10 cellular contexts compared by ENCODE assay signal in the genomic region with DNA sequence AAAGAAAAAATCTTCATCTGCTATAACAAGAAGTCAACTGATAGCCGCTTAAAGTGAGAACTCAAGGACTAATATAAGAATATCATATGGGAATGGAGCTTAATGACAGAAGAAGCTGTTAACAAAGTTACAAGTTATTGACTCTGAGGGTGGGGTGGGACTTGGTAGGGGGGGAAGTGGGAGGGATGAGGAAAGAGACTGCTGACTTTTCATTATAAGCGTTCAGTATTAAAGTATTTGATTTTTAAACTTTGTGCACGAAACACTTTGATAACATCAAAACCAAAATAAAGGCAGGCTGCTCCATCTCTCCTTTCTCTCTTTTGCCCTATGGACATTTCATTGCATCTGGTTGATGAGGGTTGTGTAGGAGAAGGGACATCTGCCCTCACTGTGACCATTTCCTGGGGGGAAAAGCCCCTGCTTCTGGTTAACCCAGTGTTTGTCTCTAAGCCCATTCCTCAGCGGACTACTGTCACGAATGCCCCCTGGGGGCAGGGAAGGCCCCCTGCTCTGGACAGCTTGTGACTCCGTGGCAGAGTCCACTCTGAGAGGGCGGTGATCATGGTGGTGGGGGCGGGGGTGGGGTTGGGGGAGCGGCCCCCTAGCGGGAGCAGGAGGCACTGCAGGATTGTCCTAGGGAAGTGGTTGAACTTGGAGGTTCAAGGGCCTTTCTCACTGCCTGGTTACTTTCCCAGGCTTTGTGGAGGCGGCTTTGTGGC. TPM values are rescaled to one million over a fixed set of nuclear protein-coding genes. Genes with fewer than 3 reads are reported as not detected.
DNase-seq lines count a peak whose midpoint lies in the region; ATAC-seq, FAIRE-seq and TF ChIP-seq lines count a peak whose summit lies in the region.
"Had no signal": no experiment of that assay in that cellular context is flagged by ENCODE, and none has a peak within 500 bp of the region (broad histone marks: within the 10 kb centered on the region; RNA-seq: fewer than 3 reads in every experiment).

No MANE protein-coding gene starts in this region.

- 28% methylated on average over 6 of the region's 11 CpGs for WGBS in HepG2 (ENCODE audit: low lambda C conversion rate)

- H3K9me3 ChIP-seq in HepG2 (ENCODE audit: low read length): no peaks in the 10 kb centered on the region

- no peak for TF ChIP-seq EP300 in HepG2 (IDR thresholded peaks at IDR 0.05; ENCODE audit: low read depth in 2 of 2, low read length in 2 of 2)
- no peak for TF ChIP-seq EP300 in HepG2 (CRISPR knock-in tag; IDR thresholded peaks at IDR 0.05; ENCODE audit: borderline replicate concordance)

- BruUV-seq in Calu3 (replicated peaks; lab: Mats Ljungman, UMichigan): no TSS peak
- BruUV-seq in HepG2 (replicated peaks; lab: Mats Ljungman, UMichigan): no TSS peak

- H3K9me2 ChIP-seq in GM23338 (ENCODE audit: insufficient read depth): no peaks in the 10 kb centered on the region

- CTCF ChIA-PET in Calu3 (lab: Charles Lee): interaction anchor here (0.6 kb wide), 2 partner anchors 54 to 327 kb away, joined by 3 read pairs; no protein-coding TSS in a partner anchor
- CTCF ChIA-PET in WTC11 (lab: Charles Lee): interaction anchor here (0.6 to 3.5 kb wide), 30 partner anchors 9 to 1255 kb away, joined by 3 to 49 read pairs (median 6); a partner anchor contains a TSS
- CTCF ChIA-PET in HepG2 (lab: Yijun Ruan, JAX; ENCODE audit: low intra/inter-chr PET ratio, low total read pairs): no interaction called here

- TF ChIP-seq RAD21 in HepG2 (CRISPR knock-in tag; IDR thresholded peaks at IDR 0.05): no peak

- POLR2A ChIA-PET in WTC11 (lab: Charles Lee) (no interaction called here), HepG2 (lab: Yijun Ruan, JAX) (no interaction called here)

- no peak overlapping the region for H3K27ac ChIP-seq in GM23338 (ENCODE audit: low read depth)
- H3K27ac ChIP-seq in HepG2 (ENCODE audit: extremely low read length, insufficient read depth, low read length): no peak overlapping the region

- H3K4me1 Mint-ChIP-seq in Calu3 (ENCODE audit: low read depth, unreplicated experiment) (no peaks in the 10 kb centered on the region), GM23338 (peaks cover 12% of the 10 kb centered on the region), WTC11 (peaks cover 22% of the 10 kb centered on the region)
- H3K4me1 Mint-ChIP-seq: stimulated activated effector memory CD8-positive, alpha-beta T cell treated with anti-CD3 and anti-CD28 coated beads, Interleukin-12 subunit alpha, Interleukin-12 subunit beta, amount 100 ng/mL, for 72 hours had no signal

- intact Hi-C loops in Calu3 (cut with micrococcal nuclease; ENCODE audit: unreplicated experiment): no loop called here
- intact Hi-C loops in HepG2 (cut with micrococcal nuclease; ENCODE audit: unreplicated experiment): no loop called here

- H3K27me3 ChIP-seq in GM23338 (ENCODE audit: insufficient read depth) (no peaks in the 10 kb centered on the region), HepG2 (ENCODE audit: control insufficient read depth in 1 of 2, insufficient read depth in 2 of 2, low read length in 2 of 2) (peaks cover 5 to 29% of the 10 kb centered on the region in 2 experiments; a peak in 4 of 5 replicates)

- H3K4me3 ChIP-seq in GM23338 (peak overlapping the region; percentile 46; the same call in 1 of the 2 replicates), HepG2 (replicated peaks in 1 of 3; ENCODE audit: insufficient read depth in 1 of 3, low read depth in 2 of 3, low read length in 3 of 3) (peak overlapping the region in 2 of 3 experiments; percentile 28 to 42; a peak in 2 of 6 replicates)

- no peak for FAIRE-seq in HepG2 (lab: Jason Lieb, UNC)

- ATAC-seq in GM23338: peak; percentile 63
- peak; percentile 40 for ATAC-seq in WTC11
- ATAC-seq in HepG2: peak; percentile 68
- no peak for ATAC-seq in HG02852 (IDR thresholded peaks at IDR 0.05; ENCODE audit: unreplicated experiment)

- DNase-seq in Calu3 (no peak), GM23338 (ENCODE audit: low spot score) (peak; percentile 70), WTC11 (ENCODE audit: low spot score) (peak; percentile 31), HepG2 (ENCODE audit: low spot score) (peak; percentile 16), putamen (ENCODE audit: low spot score) (no peak), NCI-H2107 (lab: John Stamatoyannopoulos, UW) (no peak)
- DNase-seq in activated CD4-positive, CD25-positive, alpha-beta regulatory T cell (lab: John Stamatoyannopoulos, UW): no peak

- 0 out of 2 replicates have a peak, but pooled peaks cover 6% of the 10 kb centered on the region for H3F3A ChIP-seq in GM23338 (replicated peaks; ENCODE audit: low read depth)

- H3K79me2 ChIP-seq in GM23338 (replicated peaks; ENCODE audit: insufficient read depth) (no peaks in the 10 kb centered on the region), HepG2 (ENCODE audit: insufficient read depth, low read length) (no peaks in the 10 kb centered on the region)

- no peak overlapping the region for H3K27ac Mint-ChIP-seq in Calu3 (ENCODE audit: unreplicated experiment)
- no peak overlapping the region for H3K27ac Mint-ChIP-seq in GM23338
- no peak overlapping the region for H3K27ac Mint-ChIP-seq in WTC11
- H3K27ac Mint-ChIP-seq: stimulated activated effector memory CD8-positive, alpha-beta T cell treated with anti-CD3 and anti-CD28 coated beads, Interleukin-12 subunit alpha, Interleukin-12 subunit beta, amount 100 ng/mL, for 72 hours had no signal

- peak overlapping the region; percentile 0; the same call in 1 of the 2 replicates for H3K9ac ChIP-seq in HepG2 (ENCODE audit: insufficient read depth, low read depth, low read length)

- no peaks in the 10 kb centered on the region for H3K27me3 Mint-ChIP-seq in Calu3 (ENCODE audit: unreplicated experiment)
- H3K27me3 Mint-ChIP-seq in GM23338 (ENCODE audit: insufficient read depth, low read depth, poor library complexity): peaks cover 3% of the 10 kb centered on the region
- H3K27me3 Mint-ChIP-seq in WTC11 (ENCODE audit: low read depth): no peaks in the 10 kb centered on the region

- peak; percentile 68 for TF ChIP-seq CTCF in Calu3 (IDR thresholded peaks at IDR 0.05; ENCODE audit: unreplicated experiment)
- peak; percentile 47 to 53; a peak in 3 of 4 replicates for TF ChIP-seq CTCF in GM23338 (conservative IDR thresholded peaks at IDR 0.05; ENCODE audit: low read depth in 2 of 2)
- TF ChIP-seq CTCF in WTC11 (IDR thresholded peaks at IDR 0.05): peak; percentile 92
- peak; percentile 40 for TF ChIP-seq CTCF in HepG2 (CRISPR knock-in tag; IDR thresholded peaks at IDR 0.05)

- in situ Hi-C loops in HepG2 (cut with HindIII; ENCODE audit: extremely low pct_ligation_motif_present, low pct_unique_long_range_greater_than_20kb): no loop called here

- H2AFZ ChIP-seq in GM23338 (peak overlapping the region; percentile 90), HepG2 (ENCODE audit: low read length) (no peak overlapping the region)

- H3K4me1 ChIP-seq in GM23338 (ENCODE audit: insufficient read depth) (peaks cover 13% of the 10 kb centered on the region), HepG2 (ENCODE audit: insufficient read depth, low read length) (peaks cover 34% of the 10 kb centered on the region)

- H4K20me1 ChIP-seq in GM23338 (replicated peaks; ENCODE audit: insufficient read depth) (no peaks in the 10 kb centered on the region), HepG2 (ENCODE audit: insufficient read depth, low read length) (no peaks in the 10 kb centered on the region)

- H3K36me3 Mint-ChIP-seq in Calu3 (ENCODE audit: insufficient read depth, unreplicated experiment) (peaks cover 1% of the 10 kb centered on the region), GM23338 (ENCODE audit: low read depth) (no peaks in the 10 kb centered on the region), WTC11 (no peaks in the 10 kb centered on the region)
- H3K36me3 Mint-ChIP-seq: stimulated activated effector memory CD8-positive, alpha-beta T cell treated with anti-CD3 and anti-CD28 coated beads, Interleukin-12 subunit alpha, Interleukin-12 subunit beta, amount 100 ng/mL, for 72 hours had no signal

- H3K4me3 Mint-ChIP-seq in Calu3 (ENCODE audit: low read depth, unreplicated experiment): no peak overlapping the region
- no peak overlapping the region for H3K4me3 Mint-ChIP-seq in GM23338
- no peak overlapping the region; the same call in 1 of the 2 replicates for H3K4me3 Mint-ChIP-seq in WTC11
- H3K4me3 Mint-ChIP-seq: stimulated activated effector memory CD8-positive, alpha-beta T cell treated with anti-CD3 and anti-CD28 coated beads, Interleukin-12 subunit alpha, Interleukin-12 subunit beta, amount 100 ng/mL, for 72 hours had no signal

- H3K9me3 Mint-ChIP-seq in Calu3 (ENCODE audit: low read depth, unreplicated experiment) (no peaks in the 10 kb centered on the region), GM23338 (no peaks in the 10 kb centered on the region), WTC11 (no peaks in the 10 kb centered on the region)
- H3K9me3 Mint-ChIP-seq: stimulated activated effector memory CD8-positive, alpha-beta T cell treated with anti-CD3 and anti-CD28 coated beads, Interleukin-12 subunit alpha, Interleukin-12 subunit beta, amount 100 ng/mL, for 72 hours had no signal

- H3K4me2 ChIP-seq in GM23338: peak overlapping the region; percentile 71
- peak overlapping the region; percentile 73 for H3K4me2 ChIP-seq in HepG2 (ENCODE audit: low read depth, low read length)

- no peak for TF ChIP-seq POLR2A in HepG2 (IDR thresholded peaks at IDR 0.05; ENCODE audit: insufficient read depth in 1 of 2, low read depth in 2 of 2, low read length in 2 of 2)

- no peaks in the 10 kb centered on the region for H3K36me3 ChIP-seq in GM23338 (ENCODE audit: insufficient read depth)
- H3K36me3 ChIP-seq in HepG2 (replicated peaks in 1 of 2; ENCODE audit: control insufficient read depth in 1 of 2, insufficient read depth in 2 of 2, low read length in 2 of 2): no peaks in the 10 kb centered on the region

RNA-seq across cellular contexts. Expression of a gene that starts 17.4 kb away (rescaled TPM):
- not detected in 2 replicates for total RNA-seq in Calu3 (2022)
- 1.7 and 2.4 TPM in 2 replicates for total RNA-seq in GM23338 (2014; rRNA removed; shearing (Covaris generic))
- 2.3 TPM in 2 replicates for polyA plus RNA-seq in GM23338 (2016; fragmentation: Nextera tagmentation; extraction: Ambion mirVana)
- total RNA-seq in WTC11 (2021): 1.6 to 2.1 TPM (median 1.7 TPM) in 3 replicates
- total RNA-seq in HepG2 (2016; rRNA removed; fragmentation: Illumina TruSeq; extraction: Trizol): not detected in 2 replicates
- total RNA-seq in HepG2 (2016; cell fraction: cytosol; rRNA removed; fragmentation: Illumina TruSeq; extraction: Trizol; ENCODE audit: low read depth): not detected in 2 replicates
- total RNA-seq in HepG2 (2016; cell fraction: insoluble cytoplasmic fraction; rRNA removed; fragmentation: Illumina TruSeq; extraction: Trizol): not detected in 2 replicates
- total RNA-seq in HepG2 (2016; cell fraction: membrane; rRNA removed; fragmentation: Illumina TruSeq; extraction: Trizol): not detected in 2 replicates
- not detected in 2 replicates for total RNA-seq in HepG2 (2016; cell fraction: nucleus; rRNA removed; fragmentation: Illumina TruSeq; extraction: Trizol)
- 0.04 and 0.08 TPM in 2 replicates for polyA plus RNA-seq in HepG2 (2011; rRNA removed)
- polyA plus RNA-seq in HepG2 (2011; cell fraction: cytosol; rRNA removed): 0.04 and 0.05 TPM in 2 replicates
- 0.13 TPM in 1 of 2 replicates, not detected in the other for polyA plus RNA-seq in HepG2 (2011; cell fraction: nucleus; rRNA removed)
- polyA plus RNA-seq in HepG2 (2012): 0.24 and 0.27 TPM in 2 replicates
- not detected in 2 replicates for polyA plus RNA-seq in HepG2 (2016; cell fraction: cytosol; fragmentation: Illumina TruSeq; extraction: Trizol; ENCODE audit: low read depth)
- polyA plus RNA-seq in HepG2 (2016; cell fraction: insoluble cytoplasmic fraction; fragmentation: Illumina TruSeq; extraction: Trizol; ENCODE audit: low read depth): not detected in 2 replicates
- polyA plus RNA-seq in HepG2 (2016; cell fraction: membrane; fragmentation: Illumina TruSeq; extraction: Trizol; ENCODE audit: low read depth): not detected in 2 replicates
- polyA plus RNA-seq in HepG2 (2016; cell fraction: nucleus; fragmentation: Illumina TruSeq; extraction: Trizol; ENCODE audit: insufficient read depth, low read depth): not detected in 2 replicates
- polyA minus RNA-seq in HepG2 (2011; rRNA and poly(A)+ RNA removed; ENCODE audit: low replicate concordance): not detected in 2 replicates
- polyA minus RNA-seq in HepG2 (2011; cell fraction: cytosol; rRNA and poly(A)+ RNA removed): not detected in 2 replicates
- polyA minus RNA-seq in HepG2 (2011; cell fraction: nucleus; rRNA and poly(A)+ RNA removed): not detected in 2 replicates
- total RNA-seq: glomerular endothelial cell had no signal

RNA-seq across cellular contexts. Expression of a gene that starts 38.0 kb away (rescaled TPM):
- total RNA-seq in Calu3 (2022): not detected in 2 replicates
- not detected in 2 replicates for total RNA-seq in GM23338 (2014; rRNA removed; shearing (Covaris generic))
- not detected in 2 replicates for polyA plus RNA-seq in GM23338 (2016; fragmentation: Nextera tagmentation; extraction: Ambion mirVana)
- total RNA-seq in WTC11 (2021): not detected in 3 replicates
- total RNA-seq in HepG2 (2016; rRNA removed; fragmentation: Illumina TruSeq; extraction: Trizol): not detected in 2 replicates
- total RNA-seq in HepG2 (2016; cell fraction: cytosol; rRNA removed; fragmentation: Illumina TruSeq; extraction: Trizol; ENCODE audit: low read depth): not detected in 2 replicates
- total RNA-seq in HepG2 (2016; cell fraction: insoluble cytoplasmic fraction; rRNA removed; fragmentation: Illumina TruSeq; extraction: Trizol): not detected in 2 replicates
- total RNA-seq in HepG2 (2016; cell fraction: membrane; rRNA removed; fragmentation: Illumina TruSeq; extraction: Trizol): not detected in 2 replicates
- total RNA-seq in HepG2 (2016; cell fraction: nucleus; rRNA removed; fragmentation: Illumina TruSeq; extraction: Trizol): not detected in 2 replicates
- polyA plus RNA-seq in HepG2 (2011; rRNA removed): not detected in 2 replicates
- polyA plus RNA-seq in HepG2 (2011; cell fraction: cytosol; rRNA removed): not detected in 2 replicates
- not detected in 2 replicates for polyA plus RNA-seq in HepG2 (2011; cell fraction: nucleus; rRNA removed)
- not detected in 2 replicates for polyA plus RNA-seq in HepG2 (2012)
- not detected in 2 replicates for polyA plus RNA-seq in HepG2 (2016; cell fraction: cytosol; fragmentation: Illumina TruSeq; extraction: Trizol; ENCODE audit: low read depth)
- not detected in 2 replicates for polyA plus RNA-seq in HepG2 (2016; cell fraction: insoluble cytoplasmic fraction; fragmentation: Illumina TruSeq; extraction: Trizol; ENCODE audit: low read depth)
- not detected in 2 replicates for polyA plus RNA-seq in HepG2 (2016; cell fraction: membrane; fragmentation: Illumina TruSeq; extraction: Trizol; ENCODE audit: low read depth)
- polyA plus RNA-seq in HepG2 (2016; cell fraction: nucleus; fragmentation: Illumina TruSeq; extraction: Trizol; ENCODE audit: insufficient read depth, low read depth): not detected in 2 replicates
- polyA minus RNA-seq in HepG2 (2011; rRNA and poly(A)+ RNA removed; ENCODE audit: low replicate concordance): 0.14 TPM in 1 of 2 replicates, not detected in the other
- not detected in 2 replicates for polyA minus RNA-seq in HepG2 (2011; cell fraction: cytosol; rRNA and poly(A)+ RNA removed)
- polyA minus RNA-seq in HepG2 (2011; cell fraction: nucleus; rRNA and poly(A)+ RNA removed): not detected in 2 replicates
- total RNA-seq: glomerular endothelial cell had no signal

RNA-seq across cellular contexts. Expression of a gene that starts 48.3 kb away (rescaled TPM):
- 23.8 and 25.6 TPM in 2 replicates for total RNA-seq in Calu3 (2022)
- 23.0 and 25.1 TPM in 2 replicates for total RNA-seq in GM23338 (2014; rRNA removed; shearing (Covaris generic))
- polyA plus RNA-seq in GM23338 (2016; fragmentation: Nextera tagmentation; extraction: Ambion mirVana): 71.8 and 78.4 TPM in 2 replicates
- 26.1 to 31.6 TPM (median 30.4 TPM) in 3 replicates for total RNA-seq in WTC11 (2021)
- 7.2 and 10.2 TPM in 2 replicates for total RNA-seq in HepG2 (2016; rRNA removed; fragmentation: Illumina TruSeq; extraction: Trizol)
- 12.9 and 15.4 TPM in 2 replicates for total RNA-seq in HepG2 (2016; cell fraction: cytosol; rRNA removed; fragmentation: Illumina TruSeq; extraction: Trizol; ENCODE audit: low read depth)
- total RNA-seq in HepG2 (2016; cell fraction: insoluble cytoplasmic fraction; rRNA removed; fragmentation: Illumina TruSeq; extraction: Trizol): 7.8 and 10.2 TPM in 2 replicates
- total RNA-seq in HepG2 (2016; cell fraction: membrane; rRNA removed; fragmentation: Illumina TruSeq; extraction: Trizol): 19.2 and 21.3 TPM in 2 replicates
- 6.7 and 7.1 TPM in 2 replicates for total RNA-seq in HepG2 (2016; cell fraction: nucleus; rRNA removed; fragmentation: Illumina TruSeq; extraction: Trizol)
- polyA plus RNA-seq in HepG2 (2011; rRNA removed): 12.2 and 16.2 TPM in 2 replicates
- 7.0 and 11.5 TPM in 2 replicates for polyA plus RNA-seq in HepG2 (2011; cell fraction: cytosol; rRNA removed)
- 3.8 and 4.6 TPM in 2 replicates for polyA plus RNA-seq in HepG2 (2011; cell fraction: nucleus; rRNA removed)
- 19.8 and 24.4 TPM in 2 replicates for polyA plus RNA-seq in HepG2 (2012)
- polyA plus RNA-seq in HepG2 (2016; cell fraction: cytosol; fragmentation: Illumina TruSeq; extraction: Trizol; ENCODE audit: low read depth): 57.9 and 83.3 TPM in 2 replicates
- polyA plus RNA-seq in HepG2 (2016; cell fraction: insoluble cytoplasmic fraction; fragmentation: Illumina TruSeq; extraction: Trizol; ENCODE audit: low read depth): 38.6 and 40.4 TPM in 2 replicates
- polyA plus RNA-seq in HepG2 (2016; cell fraction: membrane; fragmentation: Illumina TruSeq; extraction: Trizol; ENCODE audit: low read depth): 59.2 and 70.9 TPM in 2 replicates
- polyA plus RNA-seq in HepG2 (2016; cell fraction: nucleus; fragmentation: Illumina TruSeq; extraction: Trizol; ENCODE audit: insufficient read depth, low read depth): 21.0 and 21.1 TPM in 2 replicates
- polyA minus RNA-seq in HepG2 (2011; rRNA and poly(A)+ RNA removed; ENCODE audit: low replicate concordance): 6.0 and 10.3 TPM in 2 replicates
- 9.6 and 10.9 TPM in 2 replicates for polyA minus RNA-seq in HepG2 (2011; cell fraction: cytosol; rRNA and poly(A)+ RNA removed)
- 13.0 and 15.4 TPM in 2 replicates for polyA minus RNA-seq in HepG2 (2011; cell fraction: nucleus; rRNA and poly(A)+ RNA removed)

Comparison
In these comparisons a context has a peak if more than half of its experiments do, and no peak if none do; other contexts are left out.
1. DNase-seq: peak in GM23338 (single experiment), WTC11 (single experiment) and HepG2 (single experiment); none in Calu3 (single experiment), putamen (single experiment), activated CD4-positive, CD25-positive, alpha-beta regulatory T cell (0 of 4) and NCI-H2107 (single experiment).
2. CTCF ChIP-seq: peak in every context shown above with its lines; median percentile 92 in WTC11; 68 in Calu3; 50 in GM23338; 40 in HepG2.